ENCODE assay signal across 22 cellular contexts in genomic region chr18:34720220-34720619, GRCh38. TPM values are rescaled to one million over a fixed set of nuclear protein-coding genes. Genes with fewer than 3 reads are reported as not detected.
"Had no signal": no experiment of that assay in that cellular context is flagged by ENCODE, and none has a peak within 500 bp of the region (broad histone marks: within the 10 kb centered on the region; RNA-seq: fewer than 3 reads in every experiment).

No MANE protein-coding gene starts in this region.

- H3K27me3 ChIP-seq: SJSA1 had no signal

- DNase-seq: IMR-90, Kasumi-1, MM.1S, NCI-H1105, NCI-H1417, NCI-H1436 treated with DMSO at 0.1 percent for 48 hours, NCI-H187, NCI-H2029, NCI-H2227 treated with DMSO at 0.1 percent for 48 hours, NCI-H446, NCI-H510A, NCI-H524 treated with DMSO at 0.1 percent for 48 hours, NCI-H69, NCI-H774, Right ventricle myocardium superior, RPMI8226, SIG-M5 had no signal

- H3K9ac ChIP-seq: KMS-11 had no signal

- H3K36me3 ChIP-seq: SJSA1 had no signal

- H3K4me3 ChIP-seq: SJSA1, SK-N-MC had no signal

- H3K27ac ChIP-seq: KMS-11, SJSA1, SK-N-MC had no signal

- H3K9me3 ChIP-seq: SJSA1 had no signal

- FAIRE-seq: RCC 7860 had no signal

RNA-seq across cellular contexts. Expression of gene DTNA, which starts 10.1 kb away (rescaled TPM):
- total RNA-seq: HT-29 had no signal
